Comparison of ENCODE assay signal across 26 cellular contexts in genomic region chr6:64890609-64891008, GRCh38.
A peak's percentile ranks its signal among the peaks of the same experiment; 100 is the strongest.
DNase-seq lines count a peak whose midpoint lies in the region; ATAC-seq and TF ChIP-seq lines count a peak whose summit lies in the region.
"Had no signal": no experiment of that assay in that cellular context is flagged by ENCODE, and none has a peak within 500 bp of the region (broad histone marks: within the 10 kb centered on the region; RNA-seq: fewer than 3 reads in every experiment).

No MANE protein-coding gene starts in this region.

- TF ChIP-seq POLR2A in gastroesophageal sphincter (IDR thresholded peaks at IDR 0.05) (no peak), sigmoid colon (IDR thresholded peaks at IDR 0.05) (no peak)

- peaks cover 4% of the 10 kb centered on the region for H3K9me3 Mint-ChIP-seq in osteocyte (ENCODE audit: unreplicated experiment)
- H3K9me3 Mint-ChIP-seq: activated B cell treated with CpG ODN at 0.5 μM for 24 hours had no signal

- no peak overlapping the region for H3K27ac ChIP-seq in gastroesophageal sphincter
- no peak overlapping the region for H3K27ac ChIP-seq in sigmoid colon
- H3K27ac ChIP-seq: SK-N-MC, spleen, thoracic aorta, vagina had no signal

- H3K27ac Mint-ChIP-seq in osteocyte (ENCODE audit: unreplicated experiment) = peak overlapping the region; percentile 20
- H3K27ac Mint-ChIP-seq: activated B cell treated with CpG ODN at 0.5 μM for 24 hours; activated CD4-positive, alpha-beta memory T cell treated with anti-CD3 and anti-CD28 coated beads for 36 hours; CD8-positive, alpha-beta memory T cell had no signal

- H3K36me3 ChIP-seq in adipocyte (ENCODE audit: control insufficient read depth, insufficient read depth, low read length, severe bottlenecking) (no peaks in the 10 kb centered on the region), gastroesophageal sphincter (no peaks in the 10 kb centered on the region), sigmoid colon (no peaks in the 10 kb centered on the region)
- H3K36me3 ChIP-seq: spleen, thoracic aorta, vagina had no signal

- no peak overlapping the region for H3K4me3 ChIP-seq in adipocyte (ENCODE audit: low read length)
- H3K4me3 ChIP-seq in gastroesophageal sphincter = no peak overlapping the region
- H3K4me3 ChIP-seq in sigmoid colon = no peak overlapping the region
- H3K4me3 ChIP-seq: SK-N-MC, spleen, thoracic aorta, vagina had no signal

- H3K4me1 ChIP-seq in adipocyte (ENCODE audit: control insufficient read depth, insufficient read depth, low read length) (peaks cover 9% of the 10 kb centered on the region), gastroesophageal sphincter (no peaks in the 10 kb centered on the region), sigmoid colon (no peaks in the 10 kb centered on the region)
- H3K4me1 ChIP-seq: spleen, vagina had no signal

- peak overlapping the region; percentile 19 for H3K4me3 Mint-ChIP-seq in osteocyte (ENCODE audit: unreplicated experiment)
- H3K4me3 Mint-ChIP-seq: activated B cell treated with CpG ODN at 0.5 μM for 24 hours; activated CD4-positive, alpha-beta memory T cell treated with anti-CD3 and anti-CD28 coated beads for 36 hours; CD8-positive, alpha-beta memory T cell; central memory CD8-positive, alpha-beta T cell had no signal

- H3K27me3 ChIP-seq in adipocyte (replicated peaks; ENCODE audit: control insufficient read depth, insufficient read depth, low read length) = no peaks in the 10 kb centered on the region
- no peaks in the 10 kb centered on the region for H3K27me3 ChIP-seq in gastroesophageal sphincter
- no peaks in the 10 kb centered on the region for H3K27me3 ChIP-seq in sigmoid colon
- H3K27me3 ChIP-seq: spleen, vagina had no signal

- whole genome bisulfite sequencing in gastroesophageal sphincter (ENCODE audit: low coverage in 1 of 2), 2 donors = 67 to 71% methylated on average over 1 of the region's 1 CpG
- WGBS in sigmoid colon, 2 donors = 41 to 71% methylated on average over 1 of the region's 1 CpG

- intact Hi-C loops in sigmoid colon (cut with DNase I) = no loop called here

- peaks cover 3% of the 10 kb centered on the region for H3K27me3 Mint-ChIP-seq in osteocyte (ENCODE audit: unreplicated experiment)
- H3K27me3 Mint-ChIP-seq: activated B cell treated with CpG ODN at 0.5 μM for 24 hours; activated CD4-positive, alpha-beta memory T cell treated with anti-CD3 and anti-CD28 coated beads for 36 hours; CD8-positive, alpha-beta memory T cell; central memory CD8-positive, alpha-beta T cell had no signal

- TF ChIP-seq EP300 in gastroesophageal sphincter (IDR thresholded peaks at IDR 0.05) (no peak), sigmoid colon (IDR thresholded peaks at IDR 0.05) (no peak)

- H3K9me3 ChIP-seq in adipocyte (ENCODE audit: control insufficient read depth, low read length) = no peaks in the 10 kb centered on the region
- H3K9me3 ChIP-seq in gastroesophageal sphincter = no peaks in the 10 kb centered on the region
- H3K9me3 ChIP-seq in sigmoid colon = no peaks in the 10 kb centered on the region
- H3K9me3 ChIP-seq: thoracic aorta, vagina had no signal

- ATAC-seq in GM18867 (IDR thresholded peaks at IDR 0.05; ENCODE audit: unreplicated experiment) (no peak), gastroesophageal sphincter (no peak)
- ATAC-seq: HCT116, HepG2 had no signal

- DNase-seq in HS-5 (ENCODE audit: low read depth) (peak; percentile 23), adipocyte (ENCODE audit: low read depth) (peak; percentile 0), fibroblast of gingiva (ENCODE audit: low read depth) (peak; percentile 14), osteocyte (ENCODE audit: extremely low spot score, unreplicated experiment) (no peak), sigmoid colon (no peak)
- DNase-seq: activated B cell treated with CpG ODN at 0.5 μM for 24 hours; activated CD4-positive, alpha-beta memory T cell treated with anti-CD3 and anti-CD28 coated beads for 36 hours; activated effector memory CD4-positive, alpha-beta T cell treated with anti-CD3 and anti-CD28 coated beads, Interleukin-2, amount 50 U/mL, for 16 hours; activated T-cell treated with anti-CD3 and anti-CD28 coated beads for 4 hours; CD8-positive, alpha-beta memory T cell; NCI-H1436; NCI-H2107; NCI-H510A; nucleus accumbens; retina; spleen; stimulated activated CD4-positive, alpha-beta T cell treated with anti-CD3 and anti-CD28 coated beads, Interleukin-4, amount 100 ng/mL, for 1 hour; stimulated activated naive CD4-positive, alpha-beta T cell treated with Interleukin-2 at 50 U/mL for 16 hours had no signal

- H3K9ac ChIP-seq in adipocyte (ENCODE audit: low read length) = no peak overlapping the region

- peaks cover 32% of the 10 kb centered on the region for H3K4me1 Mint-ChIP-seq in osteocyte (ENCODE audit: unreplicated experiment)
- H3K4me1 Mint-ChIP-seq: activated B cell treated with CpG ODN at 0.5 μM for 24 hours; CD8-positive, alpha-beta memory T cell; central memory CD8-positive, alpha-beta T cell had no signal

- no peaks in the 10 kb centered on the region for H3K36me3 Mint-ChIP-seq in osteocyte (ENCODE audit: unreplicated experiment)
- H3K36me3 Mint-ChIP-seq: activated CD4-positive, alpha-beta memory T cell treated with anti-CD3 and anti-CD28 coated beads for 36 hours; CD8-positive, alpha-beta memory T cell had no signal

- TF ChIP-seq CTCF in osteocyte (IDR thresholded peaks at IDR 0.05) (no peak), gastroesophageal sphincter (IDR thresholded peaks at IDR 0.05) (no peak), sigmoid colon (IDR thresholded peaks at IDR 0.05) (no peak)

Comparison
In these comparisons a context has a peak if more than half of its experiments do, and no peak if none do; other contexts are left out.
1. DNase-seq: peak in HS-5 (single experiment), adipocyte (single experiment) and fibroblast of gingiva (single experiment); none in osteocyte (single experiment) and sigmoid colon (single experiment).